1 cellular context compared by ENCODE assay signal in the genomic region with DNA sequence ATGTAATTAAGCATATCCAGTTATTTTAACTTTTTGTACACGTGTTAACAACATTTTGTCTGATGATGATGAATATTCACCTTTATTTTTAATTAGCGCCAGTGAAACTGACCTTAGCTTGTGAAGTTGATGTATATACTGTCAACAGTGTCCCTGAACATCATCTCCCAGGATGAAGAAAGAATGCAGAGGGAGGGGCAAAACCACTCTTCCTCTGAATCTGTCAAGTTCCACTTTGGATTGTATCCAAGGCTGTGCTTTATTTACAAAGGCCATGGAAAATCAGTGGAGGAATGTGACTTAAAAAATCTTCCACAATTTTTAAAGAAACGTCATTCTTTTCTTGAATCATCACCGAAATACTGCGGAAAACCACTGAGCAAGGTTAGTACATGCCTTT.
TF ChIP-seq lines count a peak whose summit lies in the region.

No MANE protein-coding gene starts in this region.

TF ChIP-seq in HepG2, 621 proteins besides CTCF, POLR2A, EP300 and RAD21 (continued from another document and continues in another):
- TF ChIP-seq, protein P1, sequence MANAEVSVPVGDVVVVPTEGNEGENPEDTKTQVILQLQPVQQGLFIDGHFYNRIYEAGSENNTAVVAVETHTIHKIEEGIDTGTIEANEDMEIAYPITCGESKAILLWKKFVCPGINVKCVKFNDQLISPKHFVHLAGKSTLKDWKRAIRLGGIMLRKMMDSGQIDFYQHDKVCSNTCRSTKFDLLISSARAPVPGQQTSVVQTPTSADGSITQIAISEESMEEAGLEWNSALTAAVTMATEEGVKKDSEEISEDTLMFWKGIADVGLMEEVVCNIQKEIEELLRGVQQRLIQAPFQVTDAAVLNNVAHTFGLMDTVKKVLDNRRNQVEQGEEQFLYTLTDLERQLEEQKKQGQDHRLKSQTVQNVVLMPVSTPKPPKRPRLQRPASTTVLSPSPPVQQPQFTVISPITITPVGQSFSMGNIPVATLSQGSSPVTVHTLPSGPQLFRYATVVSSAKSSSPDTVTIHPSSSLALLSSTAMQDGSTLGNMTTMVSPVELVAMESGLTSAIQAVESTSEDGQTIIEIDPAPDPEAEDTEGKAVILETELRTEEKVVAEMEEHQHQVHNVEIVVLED (CRISPR knock-in tag; IDR thresholded peaks at IDR 0.05; ENCODE audit: borderline replicate concordance), result no peak
- TF ChIP-seq ZNF558 (CRISPR knock-in tag; IDR thresholded peaks at IDR 0.05; ENCODE audit: borderline replicate concordance) (no peak), SATB2 (CRISPR knock-in tag; IDR thresholded peaks at IDR 0.05) (no peak), ZNF230 (CRISPR knock-in tag; IDR thresholded peaks at IDR 0.05) (no peak), ZNF816 (CRISPR knock-in tag; IDR thresholded peaks at IDR 0.05; ENCODE audit: borderline replicate concordance) (0 out of 2 replicates have a peak, but pooled peaks have one; percentile 38), GATAD1 (CRISPR knock-in tag; IDR thresholded peaks at IDR 0.05) (peak; percentile 61; the same call in 1 of the 2 replicates), TBX3 (IDR thresholded peaks at IDR 0.05; ENCODE audit: borderline replicate concordance) (no peak), KLF6 (CRISPR knock-in tag; IDR thresholded peaks at IDR 0.05) (0 out of 2 replicates have a peak, but pooled peaks have one; percentile 51), PHF21A (CRISPR knock-in tag; IDR thresholded peaks at IDR 0.05) (peak; percentile 51; the same call in 1 of the 2 replicates), SNAPC2 (CRISPR knock-in tag; IDR thresholded peaks at IDR 0.05) (0 out of 2 replicates have a peak, but pooled peaks have one; percentile 34), ZNF709 (CRISPR knock-in tag; IDR thresholded peaks at IDR 0.05) (no peak), GATAD2A (CRISPR knock-in tag; IDR thresholded peaks at IDR 0.05) (peak; percentile 94), RXRB (CRISPR knock-in tag; IDR thresholded peaks at IDR 0.05; ENCODE audit: borderline replicate concordance) (peak; percentile 45; the same call in 1 of the 2 replicates), KLF9 (CRISPR knock-in tag; IDR thresholded peaks at IDR 0.05; ENCODE audit: low read depth) (no peak), KLF12 (CRISPR knock-in tag; IDR thresholded peaks at IDR 0.05; ENCODE audit: borderline replicate concordance) (no peak), HDAC1 (CRISPR knock-in tag; IDR thresholded peaks at IDR 0.05) (peak; percentile 72), MEIS1 (CRISPR knock-in tag; IDR thresholded peaks at IDR 0.05; ENCODE audit: borderline replicate concordance) (peak; percentile 55; the same call in 1 of the 2 replicates), BRD4 (CRISPR knock-in tag; IDR thresholded peaks at IDR 0.05) (no peak), ZNF530 (CRISPR knock-in tag; IDR thresholded peaks at IDR 0.05; ENCODE audit: low read depth) (no peak), POGZ (CRISPR knock-in tag; IDR thresholded peaks at IDR 0.05) (no peak), FOXA3 (CRISPR knock-in tag; IDR thresholded peaks at IDR 0.05) (peak; percentile 96)
- TF ChIP-seq, protein P2, sequence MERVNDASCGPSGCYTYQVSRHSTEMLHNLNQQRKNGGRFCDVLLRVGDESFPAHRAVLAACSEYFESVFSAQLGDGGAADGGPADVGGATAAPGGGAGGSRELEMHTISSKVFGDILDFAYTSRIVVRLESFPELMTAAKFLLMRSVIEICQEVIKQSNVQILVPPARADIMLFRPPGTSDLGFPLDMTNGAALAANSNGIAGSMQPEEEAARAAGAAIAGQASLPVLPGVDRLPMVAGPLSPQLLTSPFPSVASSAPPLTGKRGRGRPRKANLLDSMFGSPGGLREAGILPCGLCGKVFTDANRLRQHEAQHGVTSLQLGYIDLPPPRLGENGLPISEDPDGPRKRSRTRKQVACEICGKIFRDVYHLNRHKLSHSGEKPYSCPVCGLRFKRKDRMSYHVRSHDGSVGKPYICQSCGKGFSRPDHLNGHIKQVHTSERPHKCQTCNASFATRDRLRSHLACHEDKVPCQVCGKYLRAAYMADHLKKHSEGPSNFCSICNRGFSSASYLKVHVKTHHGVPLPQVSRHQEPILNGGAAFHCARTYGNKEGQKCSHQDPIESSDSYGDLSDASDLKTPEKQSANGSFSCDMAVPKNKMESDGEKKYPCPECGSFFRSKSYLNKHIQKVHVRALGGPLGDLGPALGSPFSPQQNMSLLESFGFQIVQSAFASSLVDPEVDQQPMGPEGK (CRISPR knock-in tag; IDR thresholded peaks at IDR 0.05), result peak; percentile 91
- TF ChIP-seq, protein P3, sequence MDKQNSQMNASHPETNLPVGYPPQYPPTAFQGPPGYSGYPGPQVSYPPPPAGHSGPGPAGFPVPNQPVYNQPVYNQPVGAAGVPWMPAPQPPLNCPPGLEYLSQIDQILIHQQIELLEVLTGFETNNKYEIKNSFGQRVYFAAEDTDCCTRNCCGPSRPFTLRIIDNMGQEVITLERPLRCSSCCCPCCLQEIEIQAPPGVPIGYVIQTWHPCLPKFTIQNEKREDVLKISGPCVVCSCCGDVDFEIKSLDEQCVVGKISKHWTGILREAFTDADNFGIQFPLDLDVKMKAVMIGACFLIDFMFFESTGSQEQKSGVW (CRISPR knock-in tag; IDR thresholded peaks at IDR 0.05; ENCODE audit: borderline replicate concordance), result no peak
- TF ChIP-seq, protein P4, sequence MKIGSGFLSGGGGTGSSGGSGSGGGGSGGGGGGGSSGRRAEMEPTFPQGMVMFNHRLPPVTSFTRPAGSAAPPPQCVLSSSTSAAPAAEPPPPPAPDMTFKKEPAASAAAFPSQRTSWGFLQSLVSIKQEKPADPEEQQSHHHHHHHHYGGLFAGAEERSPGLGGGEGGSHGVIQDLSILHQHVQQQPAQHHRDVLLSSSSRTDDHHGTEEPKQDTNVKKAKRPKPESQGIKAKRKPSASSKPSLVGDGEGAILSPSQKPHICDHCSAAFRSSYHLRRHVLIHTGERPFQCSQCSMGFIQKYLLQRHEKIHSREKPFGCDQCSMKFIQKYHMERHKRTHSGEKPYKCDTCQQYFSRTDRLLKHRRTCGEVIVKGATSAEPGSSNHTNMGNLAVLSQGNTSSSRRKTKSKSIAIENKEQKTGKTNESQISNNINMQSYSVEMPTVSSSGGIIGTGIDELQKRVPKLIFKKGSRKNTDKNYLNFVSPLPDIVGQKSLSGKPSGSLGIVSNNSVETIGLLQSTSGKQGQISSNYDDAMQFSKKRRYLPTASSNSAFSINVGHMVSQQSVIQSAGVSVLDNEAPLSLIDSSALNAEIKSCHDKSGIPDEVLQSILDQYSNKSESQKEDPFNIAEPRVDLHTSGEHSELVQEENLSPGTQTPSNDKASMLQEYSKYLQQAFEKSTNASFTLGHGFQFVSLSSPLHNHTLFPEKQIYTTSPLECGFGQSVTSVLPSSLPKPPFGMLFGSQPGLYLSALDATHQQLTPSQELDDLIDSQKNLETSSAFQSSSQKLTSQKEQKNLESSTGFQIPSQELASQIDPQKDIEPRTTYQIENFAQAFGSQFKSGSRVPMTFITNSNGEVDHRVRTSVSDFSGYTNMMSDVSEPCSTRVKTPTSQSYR (CRISPR knock-in tag; IDR thresholded peaks at IDR 0.05; ENCODE audit: borderline replicate concordance), result no peak
- TF ChIP-seq, protein P5, sequence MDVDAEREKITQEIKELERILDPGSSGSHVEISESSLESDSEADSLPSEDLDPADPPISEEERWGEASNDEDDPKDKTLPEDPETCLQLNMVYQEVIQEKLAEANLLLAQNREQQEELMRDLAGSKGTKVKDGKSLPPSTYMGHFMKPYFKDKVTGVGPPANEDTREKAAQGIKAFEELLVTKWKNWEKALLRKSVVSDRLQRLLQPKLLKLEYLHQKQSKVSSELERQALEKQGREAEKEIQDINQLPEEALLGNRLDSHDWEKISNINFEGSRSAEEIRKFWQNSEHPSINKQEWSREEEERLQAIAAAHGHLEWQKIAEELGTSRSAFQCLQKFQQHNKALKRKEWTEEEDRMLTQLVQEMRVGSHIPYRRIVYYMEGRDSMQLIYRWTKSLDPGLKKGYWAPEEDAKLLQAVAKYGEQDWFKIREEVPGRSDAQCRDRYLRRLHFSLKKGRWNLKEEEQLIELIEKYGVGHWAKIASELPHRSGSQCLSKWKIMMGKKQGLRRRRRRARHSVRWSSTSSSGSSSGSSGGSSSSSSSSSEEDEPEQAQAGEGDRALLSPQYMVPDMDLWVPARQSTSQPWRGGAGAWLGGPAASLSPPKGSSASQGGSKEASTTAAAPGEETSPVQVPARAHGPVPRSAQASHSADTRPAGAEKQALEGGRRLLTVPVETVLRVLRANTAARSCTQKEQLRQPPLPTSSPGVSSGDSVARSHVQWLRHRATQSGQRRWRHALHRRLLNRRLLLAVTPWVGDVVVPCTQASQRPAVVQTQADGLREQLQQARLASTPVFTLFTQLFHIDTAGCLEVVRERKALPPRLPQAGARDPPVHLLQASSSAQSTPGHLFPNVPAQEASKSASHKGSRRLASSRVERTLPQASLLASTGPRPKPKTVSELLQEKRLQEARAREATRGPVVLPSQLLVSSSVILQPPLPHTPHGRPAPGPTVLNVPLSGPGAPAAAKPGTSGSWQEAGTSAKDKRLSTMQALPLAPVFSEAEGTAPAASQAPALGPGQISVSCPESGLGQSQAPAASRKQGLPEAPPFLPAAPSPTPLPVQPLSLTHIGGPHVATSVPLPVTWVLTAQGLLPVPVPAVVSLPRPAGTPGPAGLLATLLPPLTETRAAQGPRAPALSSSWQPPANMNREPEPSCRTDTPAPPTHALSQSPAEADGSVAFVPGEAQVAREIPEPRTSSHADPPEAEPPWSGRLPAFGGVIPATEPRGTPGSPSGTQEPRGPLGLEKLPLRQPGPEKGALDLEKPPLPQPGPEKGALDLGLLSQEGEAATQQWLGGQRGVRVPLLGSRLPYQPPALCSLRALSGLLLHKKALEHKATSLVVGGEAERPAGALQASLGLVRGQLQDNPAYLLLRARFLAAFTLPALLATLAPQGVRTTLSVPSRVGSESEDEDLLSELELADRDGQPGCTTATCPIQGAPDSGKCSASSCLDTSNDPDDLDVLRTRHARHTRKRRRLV (CRISPR knock-in tag; IDR thresholded peaks at IDR 0.05), result no peak
- TF ChIP-seq, protein P6, sequence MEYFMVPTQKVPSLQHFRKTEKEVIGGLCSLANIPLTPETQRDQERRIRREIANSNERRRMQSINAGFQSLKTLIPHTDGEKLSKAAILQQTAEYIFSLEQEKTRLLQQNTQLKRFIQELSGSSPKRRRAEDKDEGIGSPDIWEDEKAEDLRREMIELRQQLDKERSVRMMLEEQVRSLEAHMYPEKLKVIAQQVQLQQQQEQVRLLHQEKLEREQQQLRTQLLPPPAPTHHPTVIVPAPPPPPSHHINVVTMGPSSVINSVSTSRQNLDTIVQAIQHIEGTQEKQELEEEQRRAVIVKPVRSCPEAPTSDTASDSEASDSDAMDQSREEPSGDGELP (IDR thresholded peaks at IDR 0.05; ENCODE audit: borderline replicate concordance, low read depth), result 0 out of 2 replicates have a peak, but pooled peaks have one; percentile 9
- TF ChIP-seq, protein P7, sequence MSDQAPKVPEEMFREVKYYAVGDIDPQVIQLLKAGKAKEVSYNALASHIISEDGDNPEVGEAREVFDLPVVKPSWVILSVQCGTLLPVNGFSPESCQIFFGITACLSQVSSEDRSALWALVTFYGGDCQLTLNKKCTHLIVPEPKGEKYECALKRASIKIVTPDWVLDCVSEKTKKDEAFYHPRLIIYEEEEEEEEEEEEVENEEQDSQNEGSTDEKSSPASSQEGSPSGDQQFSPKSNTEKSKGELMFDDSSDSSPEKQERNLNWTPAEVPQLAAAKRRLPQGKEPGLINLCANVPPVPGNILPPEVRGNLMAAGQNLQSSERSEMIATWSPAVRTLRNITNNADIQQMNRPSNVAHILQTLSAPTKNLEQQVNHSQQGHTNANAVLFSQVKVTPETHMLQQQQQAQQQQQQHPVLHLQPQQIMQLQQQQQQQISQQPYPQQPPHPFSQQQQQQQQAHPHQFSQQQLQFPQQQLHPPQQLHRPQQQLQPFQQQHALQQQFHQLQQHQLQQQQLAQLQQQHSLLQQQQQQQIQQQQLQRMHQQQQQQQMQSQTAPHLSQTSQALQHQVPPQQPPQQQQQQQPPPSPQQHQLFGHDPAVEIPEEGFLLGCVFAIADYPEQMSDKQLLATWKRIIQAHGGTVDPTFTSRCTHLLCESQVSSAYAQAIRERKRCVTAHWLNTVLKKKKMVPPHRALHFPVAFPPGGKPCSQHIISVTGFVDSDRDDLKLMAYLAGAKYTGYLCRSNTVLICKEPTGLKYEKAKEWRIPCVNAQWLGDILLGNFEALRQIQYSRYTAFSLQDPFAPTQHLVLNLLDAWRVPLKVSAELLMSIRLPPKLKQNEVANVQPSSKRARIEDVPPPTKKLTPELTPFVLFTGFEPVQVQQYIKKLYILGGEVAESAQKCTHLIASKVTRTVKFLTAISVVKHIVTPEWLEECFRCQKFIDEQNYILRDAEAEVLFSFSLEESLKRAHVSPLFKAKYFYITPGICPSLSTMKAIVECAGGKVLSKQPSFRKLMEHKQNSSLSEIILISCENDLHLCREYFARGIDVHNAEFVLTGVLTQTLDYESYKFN (CRISPR knock-in tag; conservative IDR thresholded peaks at IDR 0.05), result peak; percentile 79
- TF ChIP-seq, protein P8, sequence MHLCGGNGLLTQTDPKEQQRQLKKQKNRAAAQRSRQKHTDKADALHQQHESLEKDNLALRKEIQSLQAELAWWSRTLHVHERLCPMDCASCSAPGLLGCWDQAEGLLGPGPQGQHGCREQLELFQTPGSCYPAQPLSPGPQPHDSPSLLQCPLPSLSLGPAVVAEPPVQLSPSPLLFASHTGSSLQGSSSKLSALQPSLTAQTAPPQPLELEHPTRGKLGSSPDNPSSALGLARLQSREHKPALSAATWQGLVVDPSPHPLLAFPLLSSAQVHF (CRISPR knock-in tag; IDR thresholded peaks at IDR 0.05), result no peak
- TF ChIP-seq, protein P9, sequence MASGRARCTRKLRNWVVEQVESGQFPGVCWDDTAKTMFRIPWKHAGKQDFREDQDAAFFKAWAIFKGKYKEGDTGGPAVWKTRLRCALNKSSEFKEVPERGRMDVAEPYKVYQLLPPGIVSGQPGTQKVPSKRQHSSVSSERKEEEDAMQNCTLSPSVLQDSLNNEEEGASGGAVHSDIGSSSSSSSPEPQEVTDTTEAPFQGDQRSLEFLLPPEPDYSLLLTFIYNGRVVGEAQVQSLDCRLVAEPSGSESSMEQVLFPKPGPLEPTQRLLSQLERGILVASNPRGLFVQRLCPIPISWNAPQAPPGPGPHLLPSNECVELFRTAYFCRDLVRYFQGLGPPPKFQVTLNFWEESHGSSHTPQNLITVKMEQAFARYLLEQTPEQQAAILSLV (CRISPR knock-in tag; IDR thresholded peaks at IDR 0.05; ENCODE audit: borderline replicate concordance), result no peak
- TF ChIP-seq, protein P10, sequence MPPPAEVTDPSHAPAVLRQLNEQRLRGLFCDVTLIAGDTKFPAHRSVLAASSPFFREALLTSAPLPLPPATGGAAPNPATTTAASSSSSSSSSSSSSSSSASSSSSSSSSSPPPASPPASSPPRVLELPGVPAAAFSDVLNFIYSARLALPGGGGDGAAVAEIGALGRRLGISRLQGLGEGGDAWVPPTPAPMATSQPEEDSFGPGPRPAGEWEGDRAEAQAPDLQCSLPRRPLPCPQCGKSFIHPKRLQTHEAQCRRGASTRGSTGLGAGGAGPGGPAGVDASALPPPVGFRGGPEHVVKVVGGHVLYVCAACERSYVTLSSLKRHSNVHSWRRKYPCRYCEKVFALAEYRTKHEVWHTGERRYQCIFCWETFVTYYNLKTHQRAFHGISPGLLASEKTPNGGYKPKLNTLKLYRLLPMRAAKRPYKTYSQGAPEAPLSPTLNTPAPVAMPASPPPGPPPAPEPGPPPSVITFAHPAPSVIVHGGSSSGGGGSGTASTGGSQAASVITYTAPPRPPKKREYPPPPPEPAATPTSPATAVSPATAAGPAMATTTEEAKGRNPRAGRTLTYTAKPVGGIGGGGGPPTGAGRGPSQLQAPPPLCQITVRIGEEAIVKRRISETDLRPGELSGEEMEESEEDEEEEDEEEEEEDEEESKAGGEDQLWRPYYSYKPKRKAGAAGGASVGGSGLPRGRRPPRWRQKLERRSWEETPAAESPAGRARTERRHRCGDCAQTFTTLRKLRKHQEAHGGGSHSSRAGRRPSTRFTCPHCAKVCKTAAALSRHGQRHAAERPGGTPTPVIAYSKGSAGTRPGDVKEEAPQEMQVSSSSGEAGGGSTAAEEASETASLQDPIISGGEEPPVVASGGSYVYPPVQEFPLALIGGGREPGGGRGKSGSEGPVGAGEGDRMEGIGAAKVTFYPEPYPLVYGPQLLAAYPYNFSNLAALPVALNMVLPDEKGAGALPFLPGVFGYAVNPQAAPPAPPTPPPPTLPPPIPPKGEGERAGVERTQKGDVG (CRISPR knock-in tag; IDR thresholded peaks at IDR 0.05; ENCODE audit: borderline replicate concordance), result no peak
